ENCODE assay signal across 1 cellular context in the genomic region with DNA sequence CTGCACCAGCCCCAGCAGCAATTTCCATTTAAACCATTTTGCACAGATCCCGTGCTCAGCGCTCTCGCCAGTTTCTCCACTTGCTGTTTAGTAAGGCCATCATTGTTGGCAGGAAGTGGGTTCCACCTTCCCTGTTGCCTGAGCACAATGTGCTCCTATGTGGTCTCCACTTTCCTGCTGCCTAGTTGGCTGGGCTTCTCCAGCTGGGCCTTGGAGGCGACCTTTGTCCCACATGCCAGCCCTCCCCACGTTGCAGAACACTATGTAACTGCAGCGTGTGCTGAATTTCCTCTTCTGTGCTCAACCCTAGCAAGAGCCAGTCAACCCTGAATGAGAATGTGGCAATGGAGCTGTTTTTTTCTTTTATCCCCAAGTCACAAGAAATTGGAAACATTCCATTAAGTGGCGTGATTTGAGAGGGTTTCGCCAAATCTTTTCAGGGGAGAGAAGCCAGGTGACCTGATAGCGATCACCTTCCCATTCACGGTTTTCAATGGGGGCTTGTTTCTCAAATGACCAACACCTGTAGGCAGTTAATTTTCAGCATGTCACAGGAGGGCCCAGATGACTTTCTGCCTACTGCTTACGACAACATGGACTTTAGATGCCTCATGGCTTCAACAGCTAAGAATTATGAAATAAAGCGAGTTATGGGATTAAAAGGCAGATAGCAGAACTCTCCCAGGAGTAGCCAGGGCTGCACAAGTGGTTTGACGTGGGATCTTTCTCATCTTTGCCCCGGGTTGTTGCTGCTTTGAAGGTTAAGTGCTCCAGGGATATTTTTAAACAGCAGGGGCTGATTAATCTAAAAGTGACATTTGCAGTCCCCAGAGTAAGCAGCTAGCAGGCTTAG.
TF ChIP-seq lines count a peak whose summit lies in the region.

A gene (plus strand): TSS at position 830 of the 853 bp plus-strand sequence. CDS start 22,819 bp downstream, outside the sequence.

TF ChIP-seq in liver, 16 proteins besides CTCF, POLR2A, EP300 and RAD21 (continued from another document):
- TF ChIP-seq, protein P1, sequence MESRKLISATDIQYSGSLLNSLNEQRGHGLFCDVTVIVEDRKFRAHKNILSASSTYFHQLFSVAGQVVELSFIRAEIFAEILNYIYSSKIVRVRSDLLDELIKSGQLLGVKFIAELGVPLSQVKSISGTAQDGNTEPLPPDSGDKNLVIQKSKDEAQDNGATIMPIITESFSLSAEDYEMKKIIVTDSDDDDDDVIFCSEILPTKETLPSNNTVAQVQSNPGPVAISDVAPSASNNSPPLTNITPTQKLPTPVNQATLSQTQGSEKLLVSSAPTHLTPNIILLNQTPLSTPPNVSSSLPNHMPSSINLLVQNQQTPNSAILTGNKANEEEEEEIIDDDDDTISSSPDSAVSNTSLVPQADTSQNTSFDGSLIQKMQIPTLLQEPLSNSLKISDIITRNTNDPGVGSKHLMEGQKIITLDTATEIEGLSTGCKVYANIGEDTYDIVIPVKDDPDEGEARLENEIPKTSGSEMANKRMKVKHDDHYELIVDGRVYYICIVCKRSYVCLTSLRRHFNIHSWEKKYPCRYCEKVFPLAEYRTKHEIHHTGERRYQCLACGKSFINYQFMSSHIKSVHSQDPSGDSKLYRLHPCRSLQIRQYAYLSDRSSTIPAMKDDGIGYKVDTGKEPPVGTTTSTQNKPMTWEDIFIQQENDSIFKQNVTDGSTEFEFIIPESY (IDR thresholded peaks at IDR 0.05), result peak; percentile 68
